8 cellular contexts compared by ENCODE assay signal in genomic region chr3:41117398-41117870, GRCh38.
A peak's percentile ranks its signal among the peaks of the same experiment; 100 is the strongest.
DNase-seq lines count a peak whose midpoint lies in the region; ATAC-seq and TF ChIP-seq lines count a peak whose summit lies in the region.

No MANE protein-coding gene starts in this region.

- TF ChIP-seq CTCF in A673 (conservative IDR thresholded peaks at IDR 0.05; ENCODE audit: low read depth, low read length) (no peak), OCI-LY7 (conservative IDR thresholded peaks at IDR 0.05; ENCODE audit: low read length) (no peak), fibroblast of mammary gland (conservative IDR thresholded peaks at IDR 0.05; ENCODE audit: control insufficient read depth, insufficient read depth, low read depth, low read length) (no peak), ovary (IDR thresholded peaks at IDR 0.05) (no peak)

- CTCF ChIA-PET in A673 (lab: Charles Lee) (no interaction called here), OCI-LY7 (lab: Charles Lee; ENCODE audit: unreplicated experiment) (interaction anchor here (0.6 kb wide), 1 partner anchor 23 kb away, joined by 3 read pairs; no protein-coding TSS in a partner anchor)

- ATAC-seq in GM18907 (IDR thresholded peaks at IDR 0.05; ENCODE audit: unreplicated experiment) (peak; percentile 92), HG03139 (IDR thresholded peaks at IDR 0.05; ENCODE audit: unreplicated experiment) (peak; percentile 71)
- ATAC-seq in activated T-cell treated with anti-CD3 and anti-CD28 coated beads, Interleukin-2, amount 50 U/mL, for 4 hours: peak; percentile 91 to 93

- peak overlapping the region; percentile 37 for H3K4me3 Mint-ChIP-seq in activated T-cell treated with anti-CD3 and anti-CD28 coated beads, Interleukin-2, amount 50 U/mL, for 4 hours

- no peaks in the 10 kb centered on the region for H3K27me3 Mint-ChIP-seq in activated T-cell treated with anti-CD3 and anti-CD28 coated beads, Interleukin-2, amount 50 U/mL, for 4 hours (ENCODE audit: low read depth)

- no peak overlapping the region for H2AFZ ChIP-seq in OCI-LY7 (ENCODE audit: low read length)

- no peaks in the 10 kb centered on the region for H3K4me1 ChIP-seq in A673 (ENCODE audit: insufficient read depth, low read length, poor library complexity, severe bottlenecking)
- no peaks in the 10 kb centered on the region for H3K4me1 ChIP-seq in OCI-LY7 (ENCODE audit: insufficient read depth, low read length, poor library complexity, severe bottlenecking)
- no peaks in the 10 kb centered on the region for H3K4me1 ChIP-seq in ovary (ENCODE audit: insufficient read depth)
- peaks cover 11% of the 10 kb centered on the region for H3K4me1 ChIP-seq in thymus (ENCODE audit: control insufficient read depth, insufficient read depth, low read length)

- H3K9me2 ChIP-seq in OCI-LY7 (ENCODE audit: insufficient read depth, low read length): no peaks in the 10 kb centered on the region

- TF ChIP-seq EP300 in ovary (IDR thresholded peaks at IDR 0.05): peak; percentile 36

- peak; percentile 45 for DNase-seq in A673 (ENCODE audit: low spot score)
- DNase-seq in OCI-LY7 (ENCODE audit: low spot score): peak; percentile 27
- DNase-seq in activated T-cell treated with anti-CD3 and anti-CD28 coated beads, Interleukin-2, amount 50 U/mL, for 4 hours: peak; percentile 63
- peak; percentile 45 for DNase-seq in fibroblast of mammary gland (ENCODE audit: low read depth)
- peak; percentile 18 to 56 (median 35) for DNase-seq in ovary

- WGBS in ovary, 3 donors: 78 to 79% (median 79%) methylated on average over 15 of the region's 15 CpGs
- WGBS in thymus: 5% methylated on average over 15 of the region's 15 CpGs

- no peaks in the 10 kb centered on the region for H3K79me2 ChIP-seq in OCI-LY7 (ENCODE audit: insufficient read depth, low read depth, low read length)

- H3K4me1 Mint-ChIP-seq in activated T-cell treated with anti-CD3 and anti-CD28 coated beads, Interleukin-2, amount 50 U/mL, for 4 hours (ENCODE audit: low read depth): peaks cover 30% of the 10 kb centered on the region

- H3K9me3 ChIP-seq in A673 (ENCODE audit: low read depth, low read length, poor library complexity, severe bottlenecking) (no peaks in the 10 kb centered on the region), OCI-LY7 (ENCODE audit: low read length) (no peaks in the 10 kb centered on the region), ovary (no peaks in the 10 kb centered on the region), thymus (ENCODE audit: control insufficient read depth) (no peaks in the 10 kb centered on the region)

- POLR2A ChIA-PET in A673 (lab: Charles Lee; ENCODE audit: low non-redundant PET): no interaction called here
- POLR2A ChIA-PET in OCI-LY7 (lab: Charles Lee): no interaction called here

- H4K20me1 ChIP-seq in OCI-LY7 (ENCODE audit: insufficient read depth, low read length): no peaks in the 10 kb centered on the region

- H3K4me2 ChIP-seq in OCI-LY7 (ENCODE audit: low read length): no peak overlapping the region

- H3K27ac ChIP-seq in A673 (ENCODE audit: low read depth, low read length, poor library complexity, severe bottlenecking) (no peak overlapping the region), OCI-LY7 (ENCODE audit: low read depth, low read length, poor library complexity, severe bottlenecking) (no peak overlapping the region), ovary (no peak overlapping the region), thymus (ENCODE audit: low read depth) (peak overlapping the region; percentile 58)

- no peaks in the 10 kb centered on the region for H3K9me3 Mint-ChIP-seq in activated T-cell treated with anti-CD3 and anti-CD28 coated beads, Interleukin-2, amount 50 U/mL, for 4 hours

- H3K4me3 ChIP-seq in A673 (ENCODE audit: low read depth, low read length, poor library complexity, severe bottlenecking): no peak overlapping the region
- no peak overlapping the region for H3K4me3 ChIP-seq in OCI-LY7 (ENCODE audit: low read depth, low read length, poor library complexity, severe bottlenecking)
- H3K4me3 ChIP-seq in fibroblast of mammary gland (ENCODE audit: control insufficient read depth, low read depth, low read length): no peak overlapping the region
- H3K4me3 ChIP-seq in ovary: no peak overlapping the region
- H3K4me3 ChIP-seq in thymus (ENCODE audit: low read length): no peak overlapping the region

- H3K27me3 ChIP-seq in A673 (replicated peaks; ENCODE audit: insufficient read depth, low read depth, low read length, poor library complexity) (no peaks in the 10 kb centered on the region), ovary (no peaks in the 10 kb centered on the region), thymus (ENCODE audit: control insufficient read depth, insufficient read depth) (no peaks in the 10 kb centered on the region)

- intact Hi-C loops in A673 (cut with micrococcal nuclease; ENCODE audit: unreplicated experiment) (no loop called here), OCI-LY7 (cut with micrococcal nuclease; ENCODE audit: unreplicated experiment) (no loop called here), ovary (cut with DNase I) (no loop called here)

- H3K36me3 Mint-ChIP-seq in activated T-cell treated with anti-CD3 and anti-CD28 coated beads, Interleukin-2, amount 50 U/mL, for 4 hours (ENCODE audit: insufficient read depth): no peaks in the 10 kb centered on the region

- H3K36me3 ChIP-seq in A673 (ENCODE audit: insufficient read depth, low read length, poor library complexity, severe bottlenecking): no peaks in the 10 kb centered on the region
- no peaks in the 10 kb centered on the region for H3K36me3 ChIP-seq in OCI-LY7 (ENCODE audit: insufficient read depth, low read length)
- no peaks in the 10 kb centered on the region for H3K36me3 ChIP-seq in ovary
- H3K36me3 ChIP-seq in thymus (ENCODE audit: control insufficient read depth, insufficient read depth): no peaks in the 10 kb centered on the region

- BruUV-seq in A673 (replicated peaks; lab: Mats Ljungman, UMichigan) (no TSS peak), OCI-LY7 (replicated peaks; lab: Mats Ljungman, UMichigan) (no TSS peak)

- TF ChIP-seq POLR2A in ovary (IDR thresholded peaks at IDR 0.05): no peak
